In genomic region chr3:108134555-108134880, GRCh38 we compare ENCODE assay signal across 10 cellular contexts. TPM values are rescaled to one million over a fixed set of nuclear protein-coding genes. Genes with fewer than 3 reads are reported as not detected.
DNase-seq lines count a peak whose midpoint lies in the region; ATAC-seq and TF ChIP-seq lines count a peak whose summit lies in the region.
"Had no signal": no experiment of that assay in that cellular context is flagged by ENCODE, and none has a peak within 500 bp of the region (broad histone marks: within the 10 kb centered on the region; RNA-seq: fewer than 3 reads in every experiment).

No MANE protein-coding gene starts in this region.

- H3K36me3 ChIP-seq in ascending aorta, result no peaks in the 10 kb centered on the region
- H3K36me3 ChIP-seq: pancreas had no signal

- peak overlapping the region; percentile 56 for H3K27ac Mint-ChIP-seq in Calu3 (ENCODE audit: unreplicated experiment)
- H3K27ac Mint-ChIP-seq in activated naive CD8-positive, alpha-beta T cell treated with anti-CD3 and anti-CD28 coated beads, Interleukin-2, amount 10 ng/mL, durations not matched to agents 7 days and 5 days, result peak overlapping the region; percentile 89
- H3K27ac Mint-ChIP-seq: H9 had no signal

- H3K4me3 ChIP-seq in ascending aorta, result no peak overlapping the region
- H3K4me3 ChIP-seq: pancreas had no signal

- no peaks in the 10 kb centered on the region for H3K27me3 ChIP-seq in ascending aorta
- H3K27me3 ChIP-seq: pancreas had no signal

- no peak for DNase-seq in Calu3
- DNase-seq in activated naive CD8-positive, alpha-beta T cell treated with anti-CD3 and anti-CD28 coated beads, Interleukin-2, amount 10 ng/mL, durations not matched to agents 7 days and 5 days, result no peak
- no peak for DNase-seq in NCI-H1694 (lab: John Stamatoyannopoulos, UW)
- DNase-seq in ascending aorta (ENCODE audit: low spot score in 2 of 2), result no peak
- no peak for DNase-seq in activated gamma-delta T cell treated with Interleukin-2 at 50 U/mL for 16 hours
- DNase-seq in COLO668 (lab: John Stamatoyannopoulos, UW; ENCODE audit: unreplicated experiment), result no peak
- DNase-seq: H9, pancreas had no signal

- H3K4me1 Mint-ChIP-seq in Calu3 (ENCODE audit: low read depth, unreplicated experiment), result peaks cover 69% of the 10 kb centered on the region
- H3K4me1 Mint-ChIP-seq in activated naive CD8-positive, alpha-beta T cell treated with anti-CD3 and anti-CD28 coated beads, Interleukin-2, amount 10 ng/mL, durations not matched to agents 7 days and 5 days, result peaks cover 46% of the 10 kb centered on the region

- intact Hi-C loops in Calu3 (cut with micrococcal nuclease; ENCODE audit: unreplicated experiment), result loop anchor here (5.0 to 10.0 kb wide), 2 partner anchors 37 to 140 kb away; no protein-coding TSS in a partner anchor
- intact Hi-C loops in ascending aorta (cut with DNase I), result no loop called here

- H3K36me3 Mint-ChIP-seq in Calu3 (ENCODE audit: insufficient read depth, unreplicated experiment), result peaks cover 22% of the 10 kb centered on the region
- peaks cover 72% of the 10 kb centered on the region for H3K36me3 Mint-ChIP-seq in activated naive CD8-positive, alpha-beta T cell treated with anti-CD3 and anti-CD28 coated beads, Interleukin-2, amount 10 ng/mL, durations not matched to agents 7 days and 5 days

- ATAC-seq in GM21381 (IDR thresholded peaks at IDR 0.05; ENCODE audit: unreplicated experiment) (peak; percentile 36), HG03432 (IDR thresholded peaks at IDR 0.05; ENCODE audit: unreplicated experiment) (peak; percentile 49)
- ATAC-seq in activated naive CD8-positive, alpha-beta T cell treated with anti-CD3 and anti-CD28 coated beads, Interleukin-2, amount 10 ng/mL, durations not matched to agents 7 days and 5 days (ENCODE audit: low read depth), result peak; percentile 35
- ATAC-seq: pancreas had no signal

- no peak overlapping the region for H3K27ac ChIP-seq in ascending aorta

- POLR2A ChIA-PET in activated naive CD8-positive, alpha-beta T cell treated with anti-CD3 and anti-CD28 coated beads, Interleukin-2, amount 10 ng/mL, durations not matched to agents 7 days and 5 days (lab: Charles Lee), result interaction anchor here (1.2 kb wide), 2 partner anchors 35 to 77 kb away, joined by 3 to 4 read pairs; no protein-coding TSS in a partner anchor

- no peaks in the 10 kb centered on the region for H3K9me3 ChIP-seq in ascending aorta
- H3K9me3 ChIP-seq: pancreas had no signal

- TF ChIP-seq CTCF in Calu3 (IDR thresholded peaks at IDR 0.05; ENCODE audit: unreplicated experiment) (no peak), ascending aorta (IDR thresholded peaks at IDR 0.05) (no peak)

- H3K9me3 Mint-ChIP-seq in Calu3 (ENCODE audit: low read depth, unreplicated experiment), result no peaks in the 10 kb centered on the region
- no peaks in the 10 kb centered on the region for H3K9me3 Mint-ChIP-seq in activated naive CD8-positive, alpha-beta T cell treated with anti-CD3 and anti-CD28 coated beads, Interleukin-2, amount 10 ng/mL, durations not matched to agents 7 days and 5 days
- H3K9me3 Mint-ChIP-seq: H9 had no signal

- peaks cover 0 to 11% of the 10 kb centered on the region in 2 donors for H3K4me1 ChIP-seq in ascending aorta

- BruUV-seq in Calu3 (replicated peaks; lab: Mats Ljungman, UMichigan), result no TSS peak

- CTCF ChIA-PET in Calu3 (lab: Charles Lee), result interaction anchor here (2.9 kb wide), 1 partner anchor 33 kb away, joined by 7 read pairs; no protein-coding TSS in a partner anchor

- H3K4me3 Mint-ChIP-seq in Calu3 (ENCODE audit: low read depth, unreplicated experiment), result peak overlapping the region; percentile 6
- peak overlapping the region; percentile 85 for H3K4me3 Mint-ChIP-seq in activated naive CD8-positive, alpha-beta T cell treated with anti-CD3 and anti-CD28 coated beads, Interleukin-2, amount 10 ng/mL, durations not matched to agents 7 days and 5 days
- H3K4me3 Mint-ChIP-seq: H9 had no signal

- H3K27me3 Mint-ChIP-seq in Calu3 (ENCODE audit: unreplicated experiment), result no peaks in the 10 kb centered on the region
- no peaks in the 10 kb centered on the region for H3K27me3 Mint-ChIP-seq in activated naive CD8-positive, alpha-beta T cell treated with anti-CD3 and anti-CD28 coated beads, Interleukin-2, amount 10 ng/mL, durations not matched to agents 7 days and 5 days

RNA-seq across cellular contexts. Expression of gene CD47, which starts 43.7 kb away (rescaled TPM):
- 174 and 216 TPM in 2 replicates for total RNA-seq in Calu3 (2022)
- total RNA-seq in activated naive CD8-positive, alpha-beta T cell treated with anti-CD3 and anti-CD28 coated beads, Interleukin-2, amount 10 ng/mL, durations not matched to agents 7 days and 5 days, result 100 to 1,000 TPM; 154 to 157 TPM
- 24.5 TPM for total RNA-seq in ascending aorta
